Comparison of ENCODE assay signal across 16 cellular contexts in the genomic region with DNA sequence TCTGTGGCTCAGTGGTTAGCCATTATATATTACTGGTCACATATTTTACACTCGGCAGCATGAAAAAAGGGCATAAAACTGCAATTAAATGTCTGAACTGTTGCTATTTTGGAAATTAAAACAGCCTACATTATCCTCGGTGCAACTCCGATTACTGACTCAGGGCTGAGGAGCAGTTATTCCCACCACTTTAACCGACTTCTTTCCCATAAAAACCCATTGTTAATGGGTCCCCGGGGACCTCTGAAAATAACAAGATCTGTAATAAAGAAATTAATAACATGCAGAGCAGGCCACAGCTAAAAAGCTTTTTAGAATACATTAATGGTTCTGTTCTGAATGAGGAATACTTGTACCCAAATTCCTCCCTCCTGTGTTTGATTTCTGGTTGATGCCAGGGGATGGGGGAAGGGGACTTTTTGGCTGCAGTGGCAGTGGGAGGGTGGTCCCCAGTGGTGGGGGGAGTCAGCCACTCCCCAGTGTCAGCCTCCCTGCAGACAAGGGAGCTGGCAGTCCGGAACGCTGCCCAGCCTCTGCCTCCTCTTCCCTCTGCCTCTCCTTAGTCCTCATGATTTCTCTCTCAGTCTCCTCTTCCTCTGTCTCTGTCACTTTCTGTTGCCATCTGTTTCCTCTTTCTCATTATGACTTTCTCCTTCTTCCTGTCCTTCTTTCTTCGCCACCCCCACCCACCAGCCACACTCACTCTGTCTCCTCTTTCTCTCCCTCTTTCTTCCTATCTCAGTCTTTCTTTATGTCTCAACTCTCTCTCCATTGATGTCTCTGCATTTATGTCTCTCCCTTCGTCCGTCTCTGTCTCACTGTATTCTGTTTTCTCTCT. TPM values are rescaled to one million over a fixed set of nuclear protein-coding genes. Genes with fewer than 3 reads are reported as not detected.
DNase-seq lines count a peak whose midpoint lies in the region; ATAC-seq, FAIRE-seq and TF ChIP-seq lines count a peak whose summit lies in the region.
"Had no signal": no experiment of that assay in that cellular context is flagged by ENCODE, and none has a peak within 500 bp of the region (broad histone marks: within the 10 kb centered on the region; RNA-seq: fewer than 3 reads in every experiment).

No MANE protein-coding gene starts in this region.

- CTCF ChIA-PET in PC-3 (lab: Charles Lee), result no interaction called here

- no peaks in the 10 kb centered on the region for H3K36me3 Mint-ChIP-seq in CD14-positive monocyte
- no peaks in the 10 kb centered on the region for H3K36me3 Mint-ChIP-seq in T-helper 2 cell treated with Interferon-gamma antibody and Interleukin-4, amounts not matched to agents 5 μg/mL and 100 μg/mL, for 36 hours (ENCODE audit: low read depth)
- H3K36me3 Mint-ChIP-seq: brain; CD8-positive, alpha-beta memory T cell had no signal

- no peaks in the 10 kb centered on the region for H3K9me3 ChIP-seq in PC-3 (ENCODE audit: low read length)

- H2AFZ ChIP-seq in PC-3 (ENCODE audit: low read length), result no peak overlapping the region

- TF ChIP-seq POLR2A in GM12891 (IDR thresholded peaks at IDR 0.05; ENCODE audit: low read depth, low read length), result no peak

- no peaks in the 10 kb centered on the region for H3K79me2 ChIP-seq in PC-3 (ENCODE audit: low read length)

- peaks cover 23% of the 10 kb centered on the region; the same call in 1 of the 2 replicates for H3K27me3 ChIP-seq in PC-3 (ENCODE audit: low read length)

- peak overlapping the region in 5 of 7 donors; percentile 9 to 79 (median 64) for H3K27ac Mint-ChIP-seq in CD14-positive monocyte
- peak overlapping the region; percentile 79 for H3K27ac Mint-ChIP-seq in T-helper 2 cell treated with Interferon-gamma antibody and Interleukin-4, amounts not matched to agents 5 μg/mL and 100 μg/mL, for 36 hours

- TF ChIP-seq CTCF in CD14-positive monocyte (IDR thresholded peaks at IDR 0.05) (no peak), PC-3 (conservative IDR thresholded peaks at IDR 0.05; ENCODE audit: low read depth, low read length) (no peak)

- DNase-seq in CD14-positive monocyte (ENCODE audit: low spot score), result no peak
- DNase-seq in GM12891 (ENCODE audit: insufficient read length, low spot score), result no peak
- DNase-seq in T-helper 2 cell treated with Interferon-gamma antibody and Interleukin-4, amounts not matched to agents 5 μg/mL and 100 μg/mL, for 36 hours (ENCODE audit: low spot score), result no peak
- peak; percentile 27 for DNase-seq in germinal center (ENCODE audit: low spot score)
- no peak for DNase-seq in PC-3
- DNase-seq in NCI-H524 treated with DMSO at 0.1 percent for 48 hours (lab: John Stamatoyannopoulos, UW), result no peak
- DNase-seq: CD8-positive, alpha-beta memory T cell; NCI-H2029 treated with DMSO at 0.1 percent for 48 hours; NCI-H748 treated with DMSO at 0.1 percent for 48 hours; Right ventricle myocardium superior had no signal

- H3K4me3 Mint-ChIP-seq in CD14-positive monocyte, result peak overlapping the region; percentile 52 to 77
- peak overlapping the region; percentile 64 for H3K4me3 Mint-ChIP-seq in T-helper 2 cell treated with Interferon-gamma antibody and Interleukin-4, amounts not matched to agents 5 μg/mL and 100 μg/mL, for 36 hours
- H3K4me3 Mint-ChIP-seq: brain; CD8-positive, alpha-beta memory T cell had no signal

- H3K27ac ChIP-seq in PC-3 (ENCODE audit: low read length), result no peak overlapping the region

- H3K9me2 ChIP-seq in PC-3 (replicated peaks; ENCODE audit: low read length), result no peaks in the 10 kb centered on the region

- no peaks in the 10 kb centered on the region for H3K36me3 ChIP-seq in PC-3 (ENCODE audit: low read depth, low read length)

- peaks cover 0 to 3% (median 0%) of the 10 kb centered on the region in 7 donors for H3K9me3 Mint-ChIP-seq in CD14-positive monocyte
- no peaks in the 10 kb centered on the region for H3K9me3 Mint-ChIP-seq in T-helper 2 cell treated with Interferon-gamma antibody and Interleukin-4, amounts not matched to agents 5 μg/mL and 100 μg/mL, for 36 hours
- H3K9me3 Mint-ChIP-seq: CD8-positive, alpha-beta memory T cell had no signal

- H3K9ac ChIP-seq in PC-3 (ENCODE audit: low read length), result no peak overlapping the region

- no peak overlapping the region for H3K4me3 ChIP-seq in PC-3 (ENCODE audit: low read length)
- H3K4me3 ChIP-seq: lung had no signal

- no peaks in the 10 kb centered on the region for H4K20me1 ChIP-seq in PC-3 (ENCODE audit: low read length)

- intact Hi-C loops in CD14-positive monocyte (cut with micrococcal nuclease), result no loop called here
- intact Hi-C loops in PC-3 (cut with micrococcal nuclease), result no loop called here

- no peaks in the 10 kb centered on the region for H3F3A ChIP-seq in PC-3 (ENCODE audit: low read length, unreplicated experiment)

- POLR2A ChIA-PET in PC-3 (lab: Charles Lee; ENCODE audit: unreplicated experiment), result interaction anchor here (0.6 kb wide), 1 partner anchor 24 kb away, joined by 3 read pairs; no protein-coding TSS in a partner anchor

- no peaks in the 10 kb centered on the region for H3K4me1 ChIP-seq in PC-3 (ENCODE audit: insufficient read depth, low read length)

- FAIRE-seq in GM12891 (lab: Jason Lieb, UNC), result peak; percentile 72
- FAIRE-seq: G401.6, H1, TTC549 had no signal

- BruUV-seq in PC-3 (replicated peaks; lab: Mats Ljungman, UMichigan), result no TSS peak

- no peak for ATAC-seq in PC-3
- ATAC-seq in GM18858 (IDR thresholded peaks at IDR 0.05; ENCODE audit: unreplicated experiment), result no peak

- H3K27me3 Mint-ChIP-seq in CD14-positive monocyte (ENCODE audit: low read depth in 3 of 3), result peaks cover 0 to 10% (median 3%) of the 10 kb centered on the region in 3 donors
- peaks cover 5% of the 10 kb centered on the region for H3K27me3 Mint-ChIP-seq in T-helper 2 cell treated with Interferon-gamma antibody and Interleukin-4, amounts not matched to agents 5 μg/mL and 100 μg/mL, for 36 hours (ENCODE audit: low read depth)

- H3K4me2 ChIP-seq in PC-3 (ENCODE audit: low read length), result no peak overlapping the region

- peaks cover 45% of the 10 kb centered on the region for H3K4me1 Mint-ChIP-seq in CD14-positive monocyte
- H3K4me1 Mint-ChIP-seq in T-helper 2 cell treated with Interferon-gamma antibody and Interleukin-4, amounts not matched to agents 5 μg/mL and 100 μg/mL, for 36 hours (ENCODE audit: low read depth), result peaks cover 31% of the 10 kb centered on the region

TF ChIP-seq in GM12891, 5 proteins besides CTCF, POLR2A, EP300 and RAD21:
- TF ChIP-seq PAX5 (IDR thresholded peaks at IDR 0.05; ENCODE audit: insufficient read depth, low read length, severe bottlenecking) (no peak), POU2F2 (IDR thresholded peaks at IDR 0.05; ENCODE audit: low read depth, low read length) (no peak), TAF1 (IDR thresholded peaks at IDR 0.05; ENCODE audit: low read depth, low read length) (no peak), SPI1 (IDR thresholded peaks at IDR 0.05; ENCODE audit: low read depth, low read length) (no peak), POLR2AphosphoS5 (IDR thresholded peaks at IDR 0.05; ENCODE audit: low read depth, low read length) (no peak)

RNA-seq across cellular contexts. Expression of a gene that starts 59.0 kb away (rescaled TPM):
- 1 to 10 TPM; 6.1 to 6.8 TPM for polyA plus RNA-seq in CD14-positive monocyte
- 4.8 TPM for polyA plus RNA-seq in GM12891 (2012; ENCODE audit: low read depth, missing spikeins)
- 5.9 and 36.1 TPM in 2 replicates for total RNA-seq in PC-3 (2014; rRNA removed)
